ENCODE assay signal across 3 cellular contexts in the genomic region with DNA sequence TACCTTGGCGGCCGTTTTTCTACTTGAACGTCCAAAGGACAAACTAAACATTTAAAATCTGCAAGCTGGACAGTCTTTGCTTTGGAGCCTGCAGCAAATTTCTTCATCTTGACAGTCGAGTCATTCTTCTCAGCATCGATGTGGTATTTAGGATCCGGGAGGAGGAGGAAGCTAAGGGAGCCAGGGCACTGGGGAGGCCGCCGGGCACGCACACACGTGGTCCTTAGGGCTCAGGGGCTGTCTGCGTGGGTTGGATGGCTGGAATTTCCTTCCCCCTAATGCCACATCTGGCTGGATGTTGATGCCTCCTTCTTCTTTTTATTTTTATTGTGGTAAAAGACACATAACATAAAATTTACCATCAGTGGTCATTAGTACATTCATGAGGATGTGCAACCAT.
"Had no signal": no experiment of that assay in that cellular context is flagged by ENCODE, and none has a peak within 500 bp of the region (broad histone marks: within the 10 kb centered on the region; RNA-seq: fewer than 3 reads in every experiment).

No MANE protein-coding gene starts in this region.

- ATAC-seq: GM12878 had no signal

- H3K4me3 ChIP-seq: GM12878 had no signal

- DNase-seq: GDM1, GF-D8 had no signal
